Comparison of ENCODE assay signal across 18 cellular contexts in the genomic region with DNA sequence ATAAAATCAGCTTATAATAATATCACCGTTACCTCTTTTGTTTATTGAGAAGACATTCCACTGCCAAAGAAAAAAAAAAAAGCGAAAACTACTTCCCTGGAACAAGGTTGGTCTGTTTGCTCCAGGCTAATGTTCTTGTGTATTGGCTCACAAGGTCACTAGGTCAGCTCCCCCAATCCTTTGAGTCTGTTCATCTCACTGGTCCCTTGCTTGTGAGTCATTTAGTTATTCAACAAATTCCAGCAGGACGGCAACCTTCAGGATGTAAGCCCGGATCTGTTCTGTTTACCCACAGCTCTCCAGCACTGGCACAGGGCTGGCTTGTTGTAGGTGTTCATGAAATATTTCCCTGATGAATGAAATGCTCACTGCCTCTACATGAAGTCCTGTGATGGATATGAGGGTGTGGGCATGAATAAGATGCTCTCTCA. TPM values are rescaled to one million over a fixed set of nuclear protein-coding genes. Genes with fewer than 3 reads are reported as not detected.
A peak's percentile ranks its signal among the peaks of the same experiment; 100 is the strongest.
DNase-seq lines count a peak whose midpoint lies in the region; ATAC-seq, FAIRE-seq and TF ChIP-seq lines count a peak whose summit lies in the region.
"Had no signal": no experiment of that assay in that cellular context is flagged by ENCODE, and none has a peak within 500 bp of the region (broad histone marks: within the 10 kb centered on the region; RNA-seq: fewer than 3 reads in every experiment).

No MANE protein-coding gene starts in this region.

- no peaks in the 10 kb centered on the region for H3K27me3 Mint-ChIP-seq in MCF 10A (ENCODE audit: insufficient read depth, unreplicated experiment)

- no peaks in the 10 kb centered on the region for H3K36me3 Mint-ChIP-seq in MCF 10A (ENCODE audit: insufficient read depth, unreplicated experiment)
- H3K36me3 Mint-ChIP-seq: activated naive CD8-positive, alpha-beta T cell treated with anti-CD3 and anti-CD28 coated beads for 36 hours had no signal

- peak; percentile 60 for DNase-seq in ACHN
- DNase-seq in HuH-7.5 (ENCODE audit: low spot score): peak; percentile 70
- DNase-seq in MCF 10A (ENCODE audit: unreplicated experiment): peak; percentile 92
- peak; percentile 88 for DNase-seq in kidney glomerular epithelial cell (lab: John Stamatoyannopoulos, UW)
- no peak for DNase-seq in NCI-H1436 treated with DMSO at 0.1 percent for 48 hours (lab: John Stamatoyannopoulos, UW)
- no peak for DNase-seq in NCI-H128 (lab: John Stamatoyannopoulos, UW; ENCODE audit: unreplicated experiment)
- DNase-seq in pancreas: no peak
- DNase-seq: activated naive CD8-positive, alpha-beta T cell treated with anti-CD3 and anti-CD28 coated beads for 36 hours; dorsolateral prefrontal cortex; heart right ventricle; NCI-H1048; NCI-H82; thyroid gland had no signal

- CTCF ChIA-PET in MCF 10A (lab: Yijun Ruan, JAX): interaction anchor here (0.7 to 1.4 kb wide), 4 partner anchors 17 to 772 kb away, joined by 3 to 6 read pairs (median 5); no protein-coding TSS in a partner anchor

- no peak overlapping the region for H3K4me3 Mint-ChIP-seq in MCF 10A (ENCODE audit: unreplicated experiment)
- H3K4me3 Mint-ChIP-seq: activated naive CD8-positive, alpha-beta T cell treated with anti-CD3 and anti-CD28 coated beads for 36 hours had no signal

- H3K4me3 ChIP-seq in pancreas: no peak overlapping the region
- H3K4me3 ChIP-seq: dorsolateral prefrontal cortex, heart right ventricle, skin epidermis, thyroid gland had no signal

- FAIRE-seq in pancreas (lab: Jason Lieb, UNC): no peak
- FAIRE-seq: G401.6 had no signal

- H3K27me3 ChIP-seq in pancreas: peaks cover 0 to 7% (median 0%) of the 10 kb centered on the region in 4 donors
- H3K27me3 ChIP-seq: thyroid gland had no signal

- WGBS in pancreas, 2 donors: 30% methylated on average over 4 of the region's 4 CpGs

- H3K27ac ChIP-seq in pancreas: no peak overlapping the region
- H3K27ac ChIP-seq: dorsolateral prefrontal cortex, heart right ventricle, skin epidermis, thyroid gland had no signal

- peak overlapping the region; percentile 37 for H3K27ac Mint-ChIP-seq in MCF 10A (ENCODE audit: low read depth, unreplicated experiment)
- H3K27ac Mint-ChIP-seq: activated naive CD8-positive, alpha-beta T cell treated with anti-CD3 and anti-CD28 coated beads for 36 hours had no signal

- no TSS peak for BruUV-seq in MCF 10A (replicated peaks; lab: Mats Ljungman, UMichigan)

- peaks cover 25% of the 10 kb centered on the region for H3K4me1 Mint-ChIP-seq in MCF 10A (ENCODE audit: insufficient read depth, unreplicated experiment)

- no peak for ATAC-seq in HG03139 (IDR thresholded peaks at IDR 0.05; ENCODE audit: unreplicated experiment)
- ATAC-seq in pancreas: no peak
- ATAC-seq: heart right ventricle had no signal

- no peaks in the 10 kb centered on the region for H3K9me3 Mint-ChIP-seq in MCF 10A (ENCODE audit: unreplicated experiment)
- H3K9me3 Mint-ChIP-seq: activated naive CD8-positive, alpha-beta T cell treated with anti-CD3 and anti-CD28 coated beads for 36 hours had no signal

- H3K4me1 ChIP-seq in pancreas: no peaks in the 10 kb centered on the region

- in situ Hi-C loops in ACHN (cut with HindIII; ENCODE audit: low pct_ligation_motif_present, low pct_unique_long_range_greater_than_20kb, low sequenced_read_pairs): no loop called here

- H3K36me3 ChIP-seq in pancreas: no peaks in the 10 kb centered on the region
- H3K36me3 ChIP-seq: heart right ventricle, thyroid gland had no signal

- H3K9me3 ChIP-seq in pancreas: no peaks in the 10 kb centered on the region
- H3K9me3 ChIP-seq: heart right ventricle, thyroid gland had no signal

- intact Hi-C loops in MCF 10A (cut with micrococcal nuclease) (no loop called here), pancreas (cut with DNase I) (no loop called here)

- POLR2A ChIA-PET in MCF 10A (lab: Yijun Ruan, JAX): interaction anchor here (0.6 to 2.6 kb wide), 6 partner anchors 9 to 1675 kb away, joined by 3 to 12 read pairs (median 4); no protein-coding TSS in a partner anchor

- TF ChIP-seq CTCF in MCF 10A (IDR thresholded peaks at IDR 0.05; ENCODE audit: unreplicated experiment): no peak
- no peak for TF ChIP-seq CTCF in pancreas (IDR thresholded peaks at IDR 0.05)

RNA-seq across cellular contexts. Expression of gene ARHGAP40, which starts 3.3 kb away (rescaled TPM):
- total RNA-seq in MCF 10A (2022) (not detected in 2 replicates), pancreas (under 1 TPM in 2 of 6 donors, not detected in 4; 0.08 to 0.23 TPM)
- polyA plus RNA-seq in pancreas: under 1 TPM in 1 of 2 donors, not detected in 1; 0.23 TPM
- total RNA-seq: activated CD8-positive, alpha-beta memory T cell treated with anti-CD3 and anti-CD28 coated beads for 36 hours; heart right ventricle; T-helper 1 cell treated with Interleukin-12 subunit alpha and Interleukin-12 subunit beta and Interleukin-4 antibody, amounts not matched to agents 30 ng/mL and 1 ng/mL, for 36 hours had no signal
- polyA plus RNA-seq: heart right ventricle had no signal

RNA-seq across cellular contexts. Expression of gene ADIG, which starts 23.9 kb away (rescaled TPM):
- total RNA-seq in MCF 10A (2022) (not detected in 2 replicates), pancreas (not detected)
- polyA plus RNA-seq in pancreas: not detected
- total RNA-seq: activated CD8-positive, alpha-beta memory T cell treated with anti-CD3 and anti-CD28 coated beads for 36 hours; activated naive CD8-positive, alpha-beta T cell treated with anti-CD3 and anti-CD28 coated beads for 36 hours; T-helper 1 cell treated with Interleukin-12 subunit alpha and Interleukin-12 subunit beta and Interleukin-4 antibody, amounts not matched to agents 30 ng/mL and 1 ng/mL, for 36 hours had no signal
- polyA plus RNA-seq: heart right ventricle had no signal

Comparison
In these comparisons a context has a peak if more than half of its experiments do, and no peak if none do; other contexts are left out.
1. DNase-seq: peak in ACHN (single experiment), HuH-7.5 (single experiment), MCF 10A (single experiment) and kidney glomerular epithelial cell (single experiment); none in NCI-H1436 treated with DMSO at 0.1 percent for 48 hours (single experiment), NCI-H128 (single experiment) and pancreas (0 of 6).